1 cellular context compared by ENCODE assay signal in the genomic region with DNA sequence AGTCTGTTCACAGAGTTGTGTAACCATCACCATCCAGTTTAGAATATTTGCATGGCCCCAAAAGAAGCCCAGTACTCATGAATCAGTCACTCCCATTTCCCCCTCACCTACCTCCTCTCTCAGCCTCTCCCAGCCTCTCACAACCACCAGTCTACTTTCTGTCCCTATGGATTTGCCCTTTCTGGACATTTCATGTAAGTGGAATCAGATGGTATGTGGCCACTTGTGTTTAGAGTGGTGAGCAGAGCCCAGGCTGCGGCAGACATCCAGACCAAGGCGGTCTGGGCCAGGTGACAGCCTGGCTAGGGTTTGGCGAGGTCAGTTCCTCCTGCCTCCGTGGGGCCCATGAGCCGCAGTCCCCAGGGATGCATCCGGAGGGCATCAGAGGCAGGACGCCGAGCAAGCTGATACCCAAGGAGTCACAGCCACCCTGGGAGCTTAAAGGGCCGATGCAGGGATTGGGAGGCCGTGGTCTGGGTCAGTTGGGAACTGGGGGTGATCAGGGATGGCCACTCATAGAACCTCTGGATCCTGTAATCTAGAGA.
A peak's percentile ranks its signal among the peaks of the same experiment; 100 is the strongest.
TF ChIP-seq lines count a peak whose summit lies in the region.

No MANE protein-coding gene starts in this region.

TF ChIP-seq in K562, 482 proteins besides CTCF, POLR2A, EP300 and RAD21 (continued from another document and continues in another):
- TF ChIP-seq, protein P1, sequence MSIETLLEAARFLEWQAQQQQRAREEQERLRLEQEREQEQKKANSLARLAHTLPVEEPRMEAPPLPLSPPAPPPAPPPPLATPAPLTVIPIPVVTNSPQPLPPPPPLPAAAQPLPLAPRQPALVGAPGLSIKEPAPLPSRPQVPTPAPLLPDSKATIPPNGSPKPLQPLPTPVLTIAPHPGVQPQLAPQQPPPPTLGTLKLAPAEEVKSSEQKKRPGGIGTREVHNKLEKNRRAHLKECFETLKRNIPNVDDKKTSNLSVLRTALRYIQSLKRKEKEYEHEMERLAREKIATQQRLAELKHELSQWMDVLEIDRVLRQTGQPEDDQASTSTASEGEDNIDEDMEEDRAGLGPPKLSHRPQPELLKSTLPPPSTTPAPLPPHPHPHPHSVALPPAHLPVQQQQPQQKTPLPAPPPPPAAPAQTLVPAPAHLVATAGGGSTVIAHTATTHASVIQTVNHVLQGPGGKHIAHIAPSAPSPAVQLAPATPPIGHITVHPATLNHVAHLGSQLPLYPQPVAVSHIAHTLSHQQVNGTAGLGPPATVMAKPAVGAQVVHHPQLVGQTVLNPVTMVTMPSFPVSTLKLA (conservative IDR thresholded peaks at IDR 0.05), result no peak
- TF ChIP-seq, protein P2, sequence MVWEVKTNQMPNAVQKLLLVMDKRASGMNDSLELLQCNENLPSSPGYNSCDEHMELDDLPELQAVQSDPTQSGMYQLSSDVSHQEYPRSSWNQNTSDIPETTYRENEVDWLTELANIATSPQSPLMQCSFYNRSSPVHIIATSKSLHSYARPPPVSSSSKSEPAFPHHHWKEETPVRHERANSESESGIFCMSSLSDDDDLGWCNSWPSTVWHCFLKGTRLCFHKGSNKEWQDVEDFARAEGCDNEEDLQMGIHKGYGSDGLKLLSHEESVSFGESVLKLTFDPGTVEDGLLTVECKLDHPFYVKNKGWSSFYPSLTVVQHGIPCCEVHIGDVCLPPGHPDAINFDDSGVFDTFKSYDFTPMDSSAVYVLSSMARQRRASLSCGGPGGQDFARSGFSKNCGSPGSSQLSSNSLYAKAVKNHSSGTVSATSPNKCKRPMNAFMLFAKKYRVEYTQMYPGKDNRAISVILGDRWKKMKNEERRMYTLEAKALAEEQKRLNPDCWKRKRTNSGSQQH (CRISPR knock-in tag; IDR thresholded peaks at IDR 0.05), result peak; percentile 81; the same call in 1 of the 2 replicates
- no peak for TF ChIP-seq TSC22D4 (tag; IDR thresholded peaks at IDR 0.05)
- no peak for TF ChIP-seq RFX7 (CRISPR knock-in tag; IDR thresholded peaks at IDR 0.05)
- TF ChIP-seq CBX3 (IDR thresholded peaks at IDR 0.05; ENCODE audit: borderline replicate concordance in 1 of 2, low read length in 2 of 2), result peak in 1 of 2 experiments; percentile 77; a peak in 1 of 3 replicates
- TF ChIP-seq ARID1B (IDR thresholded peaks at IDR 0.05), result no peak
- TF ChIP-seq HCFC1 (IDR thresholded peaks at IDR 0.05; ENCODE audit: low read depth, low read length), result no peak
- no peak for TF ChIP-seq NCOA4 (IDR thresholded peaks at IDR 0.05; ENCODE audit: partially characterized antibody)
- TF ChIP-seq POLR2AphosphoS2 (IDR thresholded peaks at IDR 0.05; ENCODE audit: low read length), result no peak
- TF ChIP-seq THRB (CRISPR knock-in tag; conservative IDR thresholded peaks at IDR 0.05), result peak; percentile 92; the same call in 1 of the 2 replicates
- TF ChIP-seq WHSC1 (IDR thresholded peaks at IDR 0.05; ENCODE audit: low read length), result no peak
- TF ChIP-seq MXI1 (IDR thresholded peaks at IDR 0.05; ENCODE audit: low read depth, low read length), result no peak
- TF ChIP-seq EZH2 (IDR thresholded peaks at IDR 0.05; ENCODE audit: borderline replicate concordance, low read depth, low read length), result no peak
- no peak for TF ChIP-seq PCBP2 (IDR thresholded peaks at IDR 0.05; ENCODE audit: low read depth, low read length, poor library complexity, severe bottlenecking)
- TF ChIP-seq, protein P3, sequence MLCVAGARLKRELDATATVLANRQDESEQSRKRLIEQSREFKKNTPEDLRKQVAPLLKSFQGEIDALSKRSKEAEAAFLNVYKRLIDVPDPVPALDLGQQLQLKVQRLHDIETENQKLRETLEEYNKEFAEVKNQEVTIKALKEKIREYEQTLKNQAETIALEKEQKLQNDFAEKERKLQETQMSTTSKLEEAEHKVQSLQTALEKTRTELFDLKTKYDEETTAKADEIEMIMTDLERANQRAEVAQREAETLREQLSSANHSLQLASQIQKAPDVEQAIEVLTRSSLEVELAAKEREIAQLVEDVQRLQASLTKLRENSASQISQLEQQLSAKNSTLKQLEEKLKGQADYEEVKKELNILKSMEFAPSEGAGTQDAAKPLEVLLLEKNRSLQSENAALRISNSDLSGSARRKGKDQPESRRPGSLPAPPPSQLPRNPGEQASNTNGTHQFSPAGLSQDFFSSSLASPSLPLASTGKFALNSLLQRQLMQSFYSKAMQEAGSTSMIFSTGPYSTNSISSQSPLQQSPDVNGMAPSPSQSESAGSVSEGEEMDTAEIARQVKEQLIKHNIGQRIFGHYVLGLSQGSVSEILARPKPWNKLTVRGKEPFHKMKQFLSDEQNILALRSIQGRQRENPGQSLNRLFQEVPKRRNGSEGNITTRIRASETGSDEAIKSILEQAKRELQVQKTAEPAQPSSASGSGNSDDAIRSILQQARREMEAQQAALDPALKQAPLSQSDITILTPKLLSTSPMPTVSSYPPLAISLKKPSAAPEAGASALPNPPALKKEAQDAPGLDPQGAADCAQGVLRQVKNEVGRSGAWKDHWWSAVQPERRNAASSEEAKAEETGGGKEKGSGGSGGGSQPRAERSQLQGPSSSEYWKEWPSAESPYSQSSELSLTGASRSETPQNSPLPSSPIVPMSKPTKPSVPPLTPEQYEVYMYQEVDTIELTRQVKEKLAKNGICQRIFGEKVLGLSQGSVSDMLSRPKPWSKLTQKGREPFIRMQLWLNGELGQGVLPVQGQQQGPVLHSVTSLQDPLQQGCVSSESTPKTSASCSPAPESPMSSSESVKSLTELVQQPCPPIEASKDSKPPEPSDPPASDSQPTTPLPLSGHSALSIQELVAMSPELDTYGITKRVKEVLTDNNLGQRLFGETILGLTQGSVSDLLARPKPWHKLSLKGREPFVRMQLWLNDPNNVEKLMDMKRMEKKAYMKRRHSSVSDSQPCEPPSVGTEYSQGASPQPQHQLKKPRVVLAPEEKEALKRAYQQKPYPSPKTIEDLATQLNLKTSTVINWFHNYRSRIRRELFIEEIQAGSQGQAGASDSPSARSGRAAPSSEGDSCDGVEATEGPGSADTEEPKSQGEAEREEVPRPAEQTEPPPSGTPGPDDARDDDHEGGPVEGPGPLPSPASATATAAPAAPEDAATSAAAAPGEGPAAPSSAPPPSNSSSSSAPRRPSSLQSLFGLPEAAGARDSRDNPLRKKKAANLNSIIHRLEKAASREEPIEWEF (CRISPR knock-in tag; IDR thresholded peaks at IDR 0.05), result no peak
- TF ChIP-seq MEF2A (IDR thresholded peaks at IDR 0.05; ENCODE audit: control insufficient read depth, low read depth, low read length), result no peak
- TF ChIP-seq ZZZ3 (IDR thresholded peaks at IDR 0.05), result no peak
- TF ChIP-seq PYGO2 (tag; IDR thresholded peaks at IDR 0.05), result no peak
- TF ChIP-seq, protein P4, sequence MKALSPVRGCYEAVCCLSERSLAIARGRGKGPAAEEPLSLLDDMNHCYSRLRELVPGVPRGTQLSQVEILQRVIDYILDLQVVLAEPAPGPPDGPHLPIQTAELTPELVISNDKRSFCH (CRISPR knock-in tag; IDR thresholded peaks at IDR 0.05), result no peak
- TF ChIP-seq, protein P4 (tag; IDR thresholded peaks at IDR 0.05), result 0 out of 2 replicates have a peak, but pooled peaks have one; percentile 36
- TF ChIP-seq BRD4 (IDR thresholded peaks at IDR 0.05), result no peak
- TF ChIP-seq SMARCB1 (IDR thresholded peaks at IDR 0.05; ENCODE audit: insufficient read length, low read depth), result no peak
- no peak for TF ChIP-seq ZBED1 (IDR thresholded peaks at IDR 0.05)
- TF ChIP-seq HMG20A (CRISPR knock-in tag; conservative IDR thresholded peaks at IDR 0.05), result peak; percentile 72; the same call in 1 of the 2 replicates
- peak; percentile 88; the same call in 1 of the 2 replicates for TF ChIP-seq ZNF511 (CRISPR knock-in tag; IDR thresholded peaks at IDR 0.05)
- peak; percentile 19 for TF ChIP-seq KDM5B (IDR thresholded peaks at IDR 0.05; ENCODE audit: insufficient replicate concordance, low read depth, low read length)
- no peak for TF ChIP-seq NR2C1 (IDR thresholded peaks at IDR 0.05)
- no peak for TF ChIP-seq NR2C1 (tag; IDR thresholded peaks at IDR 0.05)
- peak; percentile 85; the same call in 1 of the 2 replicates for TF ChIP-seq ZNF609 (CRISPR knock-in tag; IDR thresholded peaks at IDR 0.05; ENCODE audit: borderline replicate concordance)
- TF ChIP-seq POLR2H (tag; IDR thresholded peaks at IDR 0.05; ENCODE audit: low read depth), result no peak
- TF ChIP-seq, protein P5, sequence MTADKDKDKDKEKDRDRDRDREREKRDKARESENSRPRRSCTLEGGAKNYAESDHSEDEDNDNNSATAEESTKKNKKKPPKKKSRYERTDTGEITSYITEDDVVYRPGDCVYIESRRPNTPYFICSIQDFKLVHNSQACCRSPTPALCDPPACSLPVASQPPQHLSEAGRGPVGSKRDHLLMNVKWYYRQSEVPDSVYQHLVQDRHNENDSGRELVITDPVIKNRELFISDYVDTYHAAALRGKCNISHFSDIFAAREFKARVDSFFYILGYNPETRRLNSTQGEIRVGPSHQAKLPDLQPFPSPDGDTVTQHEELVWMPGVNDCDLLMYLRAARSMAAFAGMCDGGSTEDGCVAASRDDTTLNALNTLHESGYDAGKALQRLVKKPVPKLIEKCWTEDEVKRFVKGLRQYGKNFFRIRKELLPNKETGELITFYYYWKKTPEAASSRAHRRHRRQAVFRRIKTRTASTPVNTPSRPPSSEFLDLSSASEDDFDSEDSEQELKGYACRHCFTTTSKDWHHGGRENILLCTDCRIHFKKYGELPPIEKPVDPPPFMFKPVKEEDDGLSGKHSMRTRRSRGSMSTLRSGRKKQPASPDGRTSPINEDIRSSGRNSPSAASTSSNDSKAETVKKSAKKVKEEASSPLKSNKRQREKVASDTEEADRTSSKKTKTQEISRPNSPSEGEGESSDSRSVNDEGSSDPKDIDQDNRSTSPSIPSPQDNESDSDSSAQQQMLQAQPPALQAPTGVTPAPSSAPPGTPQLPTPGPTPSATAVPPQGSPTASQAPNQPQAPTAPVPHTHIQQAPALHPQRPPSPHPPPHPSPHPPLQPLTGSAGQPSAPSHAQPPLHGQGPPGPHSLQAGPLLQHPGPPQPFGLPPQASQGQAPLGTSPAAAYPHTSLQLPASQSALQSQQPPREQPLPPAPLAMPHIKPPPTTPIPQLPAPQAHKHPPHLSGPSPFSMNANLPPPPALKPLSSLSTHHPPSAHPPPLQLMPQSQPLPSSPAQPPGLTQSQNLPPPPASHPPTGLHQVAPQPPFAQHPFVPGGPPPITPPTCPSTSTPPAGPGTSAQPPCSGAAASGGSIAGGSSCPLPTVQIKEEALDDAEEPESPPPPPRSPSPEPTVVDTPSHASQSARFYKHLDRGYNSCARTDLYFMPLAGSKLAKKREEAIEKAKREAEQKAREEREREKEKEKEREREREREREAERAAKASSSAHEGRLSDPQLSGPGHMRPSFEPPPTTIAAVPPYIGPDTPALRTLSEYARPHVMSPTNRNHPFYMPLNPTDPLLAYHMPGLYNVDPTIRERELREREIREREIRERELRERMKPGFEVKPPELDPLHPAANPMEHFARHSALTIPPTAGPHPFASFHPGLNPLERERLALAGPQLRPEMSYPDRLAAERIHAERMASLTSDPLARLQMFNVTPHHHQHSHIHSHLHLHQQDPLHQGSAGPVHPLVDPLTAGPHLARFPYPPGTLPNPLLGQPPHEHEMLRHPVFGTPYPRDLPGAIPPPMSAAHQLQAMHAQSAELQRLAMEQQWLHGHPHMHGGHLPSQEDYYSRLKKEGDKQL (CRISPR knock-in tag; IDR thresholded peaks at IDR 0.05; ENCODE audit: borderline replicate concordance), result no peak
